8 cellular contexts compared by ENCODE assay signal in the genomic region with DNA sequence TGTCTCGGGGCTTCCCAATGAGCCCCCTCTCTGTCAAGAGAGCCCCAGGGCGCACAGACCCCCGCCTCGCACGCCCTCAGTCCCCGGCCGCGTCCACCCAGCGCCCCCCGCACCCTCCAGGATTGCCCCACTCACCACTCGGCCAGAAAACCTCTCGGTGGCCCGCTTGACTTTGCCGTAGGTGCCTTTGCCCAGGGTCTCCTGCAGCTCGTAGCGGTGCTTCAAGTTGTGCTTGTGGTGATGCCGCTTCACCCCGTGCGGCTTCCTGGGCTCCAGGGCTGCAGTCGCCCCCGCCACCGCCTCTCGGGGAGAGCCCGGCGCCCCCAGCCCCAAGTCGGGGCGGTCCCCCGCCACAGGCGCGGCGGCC. TPM values are rescaled to one million over a fixed set of nuclear protein-coding genes. Genes with fewer than 3 reads are reported as not detected.
DNase-seq lines count a peak whose midpoint lies in the region; ATAC-seq, FAIRE-seq and TF ChIP-seq lines count a peak whose summit lies in the region.

No MANE protein-coding gene starts in this region.

- peaks cover 20% of the 10 kb centered on the region; the same call in 1 of the 2 replicates for H4K20me1 ChIP-seq in IMR-90 (ENCODE audit: insufficient read depth, low read length)

- H4K91ac ChIP-seq in IMR-90 (ENCODE audit: insufficient read depth, low read depth, low read length), result no peak overlapping the region; the same call in 1 of the 2 replicates

- H3K4me3 Mint-ChIP-seq in chondrocyte (ENCODE audit: unreplicated experiment), result peak overlapping the region; percentile 94

- H2BK5ac ChIP-seq in IMR-90 (ENCODE audit: low read depth, low read length, poor library complexity, severe bottlenecking), result peak overlapping the region; percentile 52

- peak overlapping the region; percentile 91 for H3K4me3 ChIP-seq in AG09309 (ENCODE audit: control insufficient read depth, low read depth, low read length)
- peak overlapping the region; percentile 95 for H3K4me3 ChIP-seq in IMR-90 (ENCODE audit: insufficient read depth, low read depth, low read length)
- H3K4me3 ChIP-seq in mucosa of descending colon, result peak overlapping the region; percentile 45

- H3K27ac Mint-ChIP-seq in chondrocyte (ENCODE audit: unreplicated experiment), result peak overlapping the region; percentile 93

- no peaks in the 10 kb centered on the region for H3K9me3 ChIP-seq in IMR-90 (ENCODE audit: control insufficient read depth, insufficient read depth, low read length)
- no peaks in the 10 kb centered on the region for H3K9me3 ChIP-seq in mucosa of descending colon

- TF ChIP-seq CTCF in AG09309 (IDR thresholded peaks at IDR 0.05; ENCODE audit: control insufficient read depth, insufficient read depth, low read depth, low read length, missing control alignments) (no peak), IMR-90 (conservative IDR thresholded peaks at IDR 0.05; ENCODE audit: low read depth, low read length) (no peak), chondrocyte (IDR thresholded peaks at IDR 0.05) (no peak), mucosa of descending colon (IDR thresholded peaks at IDR 0.05) (no peak)

- H3K9ac ChIP-seq in IMR-90 (ENCODE audit: low read depth, low read length), result peak overlapping the region; percentile 87

- peak overlapping the region; percentile 91 for H3K4me2 ChIP-seq in IMR-90 (ENCODE audit: low read depth, low read length)

- H4K8ac ChIP-seq in IMR-90 (ENCODE audit: low read depth in 2 of 2, low read length in 2 of 2), result peak overlapping the region in 1 of 2 experiments; percentile 28; a peak in 1 of 4 replicates

- dilution Hi-C loops in IMR-90 (cut with HindIII; ENCODE audit: low sequenced_read_pairs, unreplicated experiment), result no loop called here

- H2BK15ac ChIP-seq in IMR-90 (ENCODE audit: low read depth, low read length), result no peak overlapping the region

- peak overlapping the region; percentile 5; the same call in 1 of the 2 replicates for H2BK120ac ChIP-seq in IMR-90 (ENCODE audit: low read depth, low read length)

- H3K9me3 Mint-ChIP-seq in chondrocyte (ENCODE audit: low read depth), result no peaks in the 10 kb centered on the region

- peak overlapping the region; percentile 82 for H3K27ac ChIP-seq in IMR-90 (ENCODE audit: insufficient read depth, low read length)

- peak overlapping the region; percentile 92 for H2AFZ ChIP-seq in IMR-90 (replicated peaks; ENCODE audit: low read length, poor library complexity)

- H3K27me3 Mint-ChIP-seq in chondrocyte (ENCODE audit: low read depth), result no peaks in the 10 kb centered on the region

- POLR2A ChIA-PET in IMR-90 (lab: Charles Lee; ENCODE audit: unreplicated experiment), result interaction anchor here (0.6 kb wide), 1 partner anchor 91 kb away, joined by 3 read pairs; no protein-coding TSS in a partner anchor

- no TSS peak for BruUV-seq in IMR-90 (replicated peaks; lab: Mats Ljungman, UMichigan)

- 0% methylated on average over 9 of the region's 31 CpGs; no CpG with 5 or more reads in 1 of the 2 experiments for WGBS in IMR-90 (ENCODE audit: extremely low coverage in 2 of 2, insufficient read length in 1 of 2), 2 experiments

- peaks cover 17% of the 10 kb centered on the region for H3K4me1 ChIP-seq in IMR-90 (ENCODE audit: control insufficient read depth, insufficient read depth, low read length)
- H3K4me1 ChIP-seq in mucosa of descending colon (ENCODE audit: low read depth), result peaks cover 7% of the 10 kb centered on the region

- in situ Hi-C loops in IMR-90 (cut with MboI; ENCODE audit: low sequenced_read_pairs), result no loop called here

- H3K23ac ChIP-seq in IMR-90 (ENCODE audit: low read depth, low read length), result peak overlapping the region; percentile 72

- intact Hi-C loops in IMR-90 (cut with micrococcal nuclease) (no loop called here), mucosa of descending colon (cut with DNase I, micrococcal nuclease) (loop anchor here (5.0 to 10.0 kb wide), 4 partner anchors 103 to 716 kb away; no protein-coding TSS in a partner anchor)

- no peak for TF ChIP-seq POLR2A in IMR-90 (IDR thresholded peaks at IDR 0.05; ENCODE audit: low read depth, low read length)

- H3K4ac ChIP-seq in IMR-90 (ENCODE audit: low read depth, low read length), result peak overlapping the region; percentile 84

- H3K27me3 ChIP-seq in IMR-90 (ENCODE audit: control insufficient read depth, insufficient read depth, low read length), result no peaks in the 10 kb centered on the region

- FAIRE-seq in frontal cortex (lab: Jason Lieb, UNC), result no peak

- H3K36me3 Mint-ChIP-seq in chondrocyte (ENCODE audit: low read depth), result peaks cover 14% of the 10 kb centered on the region

- H3K36me3 ChIP-seq in IMR-90 (ENCODE audit: control insufficient read depth, insufficient read depth, low read length) (no peaks in the 10 kb centered on the region), mucosa of descending colon (ENCODE audit: low read depth) (no peaks in the 10 kb centered on the region)

- H3K56ac ChIP-seq in IMR-90 (ENCODE audit: extremely low read depth, insufficient read depth, low read length), result no peak overlapping the region; the same call in 1 of the 2 replicates

- H3K79me1 ChIP-seq in IMR-90 (ENCODE audit: low read depth in 1 of 2, low read length in 2 of 2), result peaks cover 29 to 72% of the 10 kb centered on the region in 2 experiments

- H4K5ac ChIP-seq in IMR-90 (ENCODE audit: low read depth, low read length), result no peak overlapping the region

- H3K9me1 ChIP-seq in IMR-90 (ENCODE audit: insufficient read depth, low read length), result peaks cover 11% of the 10 kb centered on the region

- H2BK20ac ChIP-seq in IMR-90 (ENCODE audit: low read depth, low read length), result no peak overlapping the region

- TF ChIP-seq RAD21 in IMR-90 (IDR thresholded peaks at IDR 0.05; ENCODE audit: low read length), result no peak

- no peak for DNase-seq in AG09309 (ENCODE audit: low read depth)
- DNase-seq in IMR-90, result no peak
- DNase-seq in chondrocyte (ENCODE audit: low spot score), result no peak
- peak in 1 of 3 donors; percentile 40 for DNase-seq in mucosa of descending colon
- DNase-seq in frontal cortex (ENCODE audit: low spot score in 2 of 2), result no peak

- no peak overlapping the region for H2AK5ac ChIP-seq in IMR-90 (ENCODE audit: low read depth, low read length)

- ATAC-seq in IMR-90 (ENCODE audit: low read depth) (peak; percentile 4), mucosa of descending colon (peak; percentile 4), GM19324 (IDR thresholded peaks at IDR 0.05; ENCODE audit: low FRiP score, unreplicated experiment) (no peak), GM21515 (IDR thresholded peaks at IDR 0.05; ENCODE audit: unreplicated experiment) (no peak), GM21723 (IDR thresholded peaks at IDR 0.05; ENCODE audit: unreplicated experiment) (no peak)

- no peak overlapping the region; the same call in 1 of the 2 replicates for H3K18ac ChIP-seq in IMR-90 (ENCODE audit: low read depth, low read length)

- peaks cover 63% of the 10 kb centered on the region for H3K4me1 Mint-ChIP-seq in chondrocyte (ENCODE audit: low read depth)

- H3K14ac ChIP-seq in IMR-90 (replicated peaks; ENCODE audit: low read depth, low read length), result peak overlapping the region; percentile 50; the same call in 1 of the 2 replicates

- CTCF ChIA-PET in IMR-90 (lab: Yijun Ruan, JAX), result interaction anchor here (0.9 to 4.5 kb wide), 4 partner anchors 11 to 718 kb away, joined by 3 to 26 read pairs (median 6); no protein-coding TSS in a partner anchor

- H2AK9ac ChIP-seq in IMR-90 (replicated peaks; ENCODE audit: low read depth, low read length, poor library complexity), result peak overlapping the region; percentile 84

TF ChIP-seq in IMR-90, 13 proteins besides CTCF, POLR2A, EP300 and RAD21:
- TF ChIP-seq MAZ (IDR thresholded peaks at IDR 0.05; ENCODE audit: borderline replicate concordance, low read depth, low read length) (no peak), SMC3 (IDR thresholded peaks at IDR 0.05; ENCODE audit: low read depth, low read length) (no peak), NFE2L2 (IDR thresholded peaks at IDR 0.05; ENCODE audit: low read depth, low read length) (no peak), MXI1 (IDR thresholded peaks at IDR 0.05; ENCODE audit: borderline replicate concordance, low read depth, low read length) (no peak), FOS (IDR thresholded peaks at IDR 0.05; ENCODE audit: low read depth, low read length) (no peak), CHD1 (IDR thresholded peaks at IDR 0.05; ENCODE audit: low read depth, low read length) (no peak), MAFK (IDR thresholded peaks at IDR 0.05; ENCODE audit: low read depth, low read length) (no peak), CEBPB (IDR thresholded peaks at IDR 0.05; ENCODE audit: low read depth, low read length) (no peak), BHLHE40 (IDR thresholded peaks at IDR 0.05; ENCODE audit: low read depth, low read length) (no peak), RFX5 (IDR thresholded peaks at IDR 0.05; ENCODE audit: low read depth, low read length) (no peak), RCOR1 (IDR thresholded peaks at IDR 0.05; ENCODE audit: insufficient replicate concordance, low read length) (no peak)
- TF ChIP-seq, protein P1, sequence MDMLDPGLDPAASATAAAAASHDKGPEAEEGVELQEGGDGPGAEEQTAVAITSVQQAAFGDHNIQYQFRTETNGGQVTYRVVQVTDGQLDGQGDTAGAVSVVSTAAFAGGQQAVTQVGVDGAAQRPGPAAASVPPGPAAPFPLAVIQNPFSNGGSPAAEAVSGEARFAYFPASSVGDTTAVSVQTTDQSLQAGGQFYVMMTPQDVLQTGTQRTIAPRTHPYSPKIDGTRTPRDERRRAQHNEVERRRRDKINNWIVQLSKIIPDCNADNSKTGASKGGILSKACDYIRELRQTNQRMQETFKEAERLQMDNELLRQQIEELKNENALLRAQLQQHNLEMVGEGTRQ (IDR thresholded peaks at IDR 0.05; ENCODE audit: low read depth, low read length), result no peak
- TF ChIP-seq, protein P2, sequence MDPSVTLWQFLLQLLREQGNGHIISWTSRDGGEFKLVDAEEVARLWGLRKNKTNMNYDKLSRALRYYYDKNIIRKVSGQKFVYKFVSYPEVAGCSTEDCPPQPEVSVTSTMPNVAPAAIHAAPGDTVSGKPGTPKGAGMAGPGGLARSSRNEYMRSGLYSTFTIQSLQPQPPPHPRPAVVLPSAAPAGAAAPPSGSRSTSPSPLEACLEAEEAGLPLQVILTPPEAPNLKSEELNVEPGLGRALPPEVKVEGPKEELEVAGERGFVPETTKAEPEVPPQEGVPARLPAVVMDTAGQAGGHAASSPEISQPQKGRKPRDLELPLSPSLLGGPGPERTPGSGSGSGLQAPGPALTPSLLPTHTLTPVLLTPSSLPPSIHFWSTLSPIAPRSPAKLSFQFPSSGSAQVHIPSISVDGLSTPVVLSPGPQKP (IDR thresholded peaks at IDR 0.05; ENCODE audit: borderline replicate concordance, low read depth, low read length), result no peak

RNA-seq across cellular contexts. Expression of gene NUAK1, which starts 0.5 kb away (rescaled TPM):
- total RNA-seq in IMR-90 (2012; rRNA removed) (8.8 and 8.9 TPM in 2 replicates), chondrocyte (78.1 to 81.4 TPM (median 78.5 TPM) in 3 replicates), mucosa of descending colon (1 to 10 TPM; 4.9 to 6.8 (median 5.4) TPM), frontal cortex (54.6 TPM)
- 4.8 and 4.9 TPM in 2 replicates for polyA plus RNA-seq in IMR-90 (2012; rRNA removed)
- 3.0 and 3.1 TPM in 2 replicates for polyA plus RNA-seq in IMR-90 (2012; cell fraction: cytosol; rRNA removed)
- polyA plus RNA-seq in IMR-90 (2012; cell fraction: nucleus; rRNA removed; ENCODE audit: low replicate concordance), result 4.5 and 10.4 TPM in 2 replicates

Comparison
In these comparisons a context has a peak if more than half of its experiments do, and no peak if none do; other contexts are left out.
1. H3K4me3 ChIP-seq: peak in every context shown above with its lines; median percentile 95 in IMR-90; 91 in AG09309; 45 in mucosa of descending colon.
2. ATAC-seq: peak in IMR-90 (single experiment) and mucosa of descending colon (single experiment); none in GM19324 (single experiment), GM21515 (single experiment) and GM21723 (single experiment).